ENCODE assay signal across 8 cellular contexts in genomic region chr15:68559342-68560310, GRCh38.
DNase-seq lines count a peak whose midpoint lies in the region; ATAC-seq and TF ChIP-seq lines count a peak whose summit lies in the region.

No MANE protein-coding gene starts in this region.

- H3F3A ChIP-seq in DOHH2 (ENCODE audit: control insufficient read depth, insufficient read depth): no peaks in the 10 kb centered on the region

- H3K79me2 ChIP-seq in DOHH2 (ENCODE audit: control insufficient read depth, low read length): no peaks in the 10 kb centered on the region

- H3K27me3 Mint-ChIP-seq in memory B cell: peaks cover 38% of the 10 kb centered on the region

- H3K27ac ChIP-seq in DOHH2 (ENCODE audit: low read depth, low read length): no peak overlapping the region
- H3K27ac ChIP-seq in effector memory CD4-positive, alpha-beta T cell (ENCODE audit: insufficient read depth, low read length, poor library complexity, severe bottlenecking): no peak overlapping the region

- no peaks in the 10 kb centered on the region for H3K9me3 ChIP-seq in DOHH2 (ENCODE audit: control insufficient read depth, insufficient read depth, low read length)
- H3K9me3 ChIP-seq in effector memory CD4-positive, alpha-beta T cell (ENCODE audit: control insufficient read depth, low read length): no peaks in the 10 kb centered on the region

- H4K20me1 ChIP-seq in DOHH2 (ENCODE audit: control insufficient read depth, insufficient read depth, low read depth, low read length): no peaks in the 10 kb centered on the region

- H3K4me1 ChIP-seq in DOHH2 (ENCODE audit: control insufficient read depth, low read length): peaks cover 18% of the 10 kb centered on the region
- peaks cover 8% of the 10 kb centered on the region for H3K4me1 ChIP-seq in effector memory CD4-positive, alpha-beta T cell (ENCODE audit: control insufficient read depth, insufficient read depth, low read length, poor library complexity, severe bottlenecking)

- ATAC-seq in HG02973 (IDR thresholded peaks at IDR 0.05; ENCODE audit: unreplicated experiment) (peak; percentile 62), memory B cell (ENCODE audit: low read depth) (peak; percentile 91), GM18868 (IDR thresholded peaks at IDR 0.05; ENCODE audit: unreplicated experiment) (no peak)

- TF ChIP-seq CTCF in DOHH2 (IDR thresholded peaks at IDR 0.05; ENCODE audit: low read depth, low read length, poor library complexity, severe bottlenecking): peak; percentile 96

- H3K36me3 Mint-ChIP-seq in memory B cell: no peaks in the 10 kb centered on the region

- H3K4me3 Mint-ChIP-seq in memory B cell: peak overlapping the region; percentile 86

- no peak overlapping the region for H3K27ac Mint-ChIP-seq in memory B cell

- H3K36me3 ChIP-seq in DOHH2 (ENCODE audit: control insufficient read depth, low read length): no peaks in the 10 kb centered on the region
- no peaks in the 10 kb centered on the region for H3K36me3 ChIP-seq in effector memory CD4-positive, alpha-beta T cell (ENCODE audit: control insufficient read depth, insufficient read depth, low read length)

- DNase-seq in NCI-H748 (lab: John Stamatoyannopoulos, UW; ENCODE audit: unreplicated experiment) (peak; percentile 81), memory B cell (ENCODE audit: low spot score in 2 of 2) (peak; percentile 79 to 89)
- DNase-seq in activated CD8-positive, alpha-beta memory T cell treated with anti-CD3 and anti-CD28 coated beads for 1 hour (ENCODE audit: extremely low read depth in 1 of 2, low read depth in 1 of 2): peak; percentile 10 to 56
- peak; percentile 17 to 42 (median 31) for DNase-seq in effector memory CD4-positive, alpha-beta T cell
- peak; percentile 53 to 60 (median 53) for DNase-seq in stimulated activated CD4-positive, alpha-beta T cell treated with anti-CD3 and anti-CD28 coated beads, TNF-alpha, amount 100 ng/mL, for 48 hours (ENCODE audit: low read depth in 3 of 3)

- no peaks in the 10 kb centered on the region for H3K9me2 ChIP-seq in DOHH2 (replicated peaks; ENCODE audit: control insufficient read depth, low read length)

- H3K4me3 ChIP-seq in DOHH2 (ENCODE audit: low read length): peak overlapping the region; percentile 65
- peak overlapping the region; percentile 47 for H3K4me3 ChIP-seq in effector memory CD4-positive, alpha-beta T cell (ENCODE audit: insufficient read depth, low read depth, low read length, poor library complexity, severe bottlenecking)

- peak overlapping the region; percentile 88 for H3K4me2 ChIP-seq in DOHH2 (ENCODE audit: low read length)

- peaks cover 19% of the 10 kb centered on the region for H3K4me1 Mint-ChIP-seq in memory B cell

- H3K27me3 ChIP-seq in DOHH2 (ENCODE audit: control insufficient read depth, low read length): peaks cover 65% of the 10 kb centered on the region
- H3K27me3 ChIP-seq in effector memory CD4-positive, alpha-beta T cell (replicated peaks; ENCODE audit: control insufficient read depth, insufficient read depth, low read length, poor library complexity, severe bottlenecking): peaks cover 7% of the 10 kb centered on the region

- no peaks in the 10 kb centered on the region for H3K9me3 Mint-ChIP-seq in memory B cell

Comparison
In these comparisons a context has a peak if more than half of its experiments do, and no peak if none do; other contexts are left out.
1. DNase-seq: peak in every context shown above with its lines; median percentile 84 in memory B cell; 81 in NCI-H748; 53 in stimulated activated CD4-positive, alpha-beta T cell treated with anti-CD3 and anti-CD28 coated beads, TNF-alpha, amount 100 ng/mL, for 48 hours; 33 in activated CD8-positive, alpha-beta memory T cell treated with anti-CD3 and anti-CD28 coated beads for 1 hour; 31 in effector memory CD4-positive, alpha-beta T cell.